Comparison of ENCODE assay signal across 27 cellular contexts in the genomic region with DNA sequence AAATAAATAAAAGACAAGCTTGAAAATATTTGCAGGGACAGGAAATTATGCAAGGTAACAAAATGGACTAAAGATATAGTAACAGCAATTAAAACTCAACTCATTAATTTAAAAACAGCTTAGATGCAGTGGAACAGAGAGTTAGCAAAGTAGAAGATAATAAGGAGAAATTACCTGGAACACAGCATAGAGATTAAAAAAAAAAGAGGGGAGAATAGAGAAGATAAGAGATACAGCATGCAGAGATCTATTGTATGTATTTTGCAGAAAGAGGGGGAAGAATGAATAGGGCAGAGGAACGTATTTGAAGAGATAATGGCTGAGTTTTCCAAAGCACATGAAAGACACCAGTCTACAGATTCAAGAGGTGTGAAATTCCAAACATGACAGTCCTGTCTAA. TPM values are rescaled to one million over a fixed set of nuclear protein-coding genes. Genes with fewer than 3 reads are reported as not detected.
A peak's percentile ranks its signal among the peaks of the same experiment; 100 is the strongest.
DNase-seq lines count a peak whose midpoint lies in the region; ATAC-seq, FAIRE-seq and TF ChIP-seq lines count a peak whose summit lies in the region.
"Had no signal": no experiment of that assay in that cellular context is flagged by ENCODE, and none has a peak within 500 bp of the region (broad histone marks: within the 10 kb centered on the region; RNA-seq: fewer than 3 reads in every experiment).

No MANE protein-coding gene starts in this region.

- no peaks in the 10 kb centered on the region for H3K9me1 ChIP-seq in K562 (ENCODE audit: control insufficient read depth, insufficient read depth, low read length)

- in situ Hi-C loops in K562 (cut with MboI), result no loop called here

- no peak overlapping the region for H2AK5ac ChIP-seq in mesendoderm (ENCODE audit: low read length)

- intact Hi-C loops in K562 (cut with micrococcal nuclease), result no loop called here

- no peak overlapping the region for H3K27ac Mint-ChIP-seq in endodermal cell
- H3K27ac Mint-ChIP-seq: CD14-positive monocyte; CD4-positive, alpha-beta memory T cell; CD8-positive, alpha-beta memory T cell had no signal

- WGBS in K562 (ENCODE audit: insufficient coverage, low coverage, missing lambda C conversion rate), result 0% methylated on average over 1 of the region's 1 CpG
- 23 to 36% methylated on average over 1 of the region's 1 CpG for WGBS in endodermal cell (ENCODE audit: insufficient coverage in 1 of 2, insufficient read length in 1 of 2), 2 experiments
- no CpG with 5 or more reads among the region's 1 CpG for WGBS in mesendoderm (ENCODE audit: extremely low coverage, insufficient coverage, low lambda C conversion rate)

- H3K79me2 ChIP-seq in K562 (ENCODE audit: control insufficient read depth, insufficient read depth, low read length) (no peaks in the 10 kb centered on the region), mesendoderm (ENCODE audit: control insufficient read depth, insufficient read depth, low read length) (no peaks in the 10 kb centered on the region)

- FAIRE-seq in K562 (lab: Jason Lieb, UNC), result no peak
- FAIRE-seq: A204.1, G401.6, GM12891, GM19239 had no signal

- no peak for ATAC-seq in K562
- no peak for ATAC-seq in HG03565 (IDR thresholded peaks at IDR 0.05; ENCODE audit: unreplicated experiment)

- no peak overlapping the region for H2AFZ ChIP-seq in K562 (ENCODE audit: low read depth, low read length)

- H3K4me3 Mint-ChIP-seq in endodermal cell, result no peak overlapping the region
- H3K4me3 Mint-ChIP-seq: CD4-positive, alpha-beta memory T cell; CD4-positive, CD25-positive, alpha-beta regulatory T cell had no signal

- H3K4ac ChIP-seq in mesendoderm (ENCODE audit: low read depth, low read length), result no peak overlapping the region

- H3K56ac ChIP-seq in mesendoderm (ENCODE audit: low read length), result no peak overlapping the region

- DNase-seq in K562 (ENCODE audit: extremely low read depth in 1 of 4, low spot score in 3 of 4) (no peak), endodermal cell (no peak), mesendoderm (peak; percentile 86), DMS79 (lab: John Stamatoyannopoulos, UW) (no peak), iPS-NIHi11 (ENCODE audit: low spot score) (no peak)
- DNase-seq: 8988T; ACHN; BE2C; C1 segment of cervical spinal cord; CD4-positive, alpha-beta memory T cell; CD4-positive, CD25-positive, alpha-beta regulatory T cell; CD8-positive, alpha-beta memory T cell; COR-L47; DMS 273 treated with DMSO at 0.1 percent for 48 hours; DMS153; DMS53; DMS79 treated with DMSO at 0.1 percent for 48 hours; GF-D8 had no signal

- peaks cover 38 to 56% of the 10 kb centered on the region in 2 experiments for H3K27me3 ChIP-seq in K562 (ENCODE audit: control insufficient read depth in 2 of 2, insufficient read depth in 2 of 2, low read length in 2 of 2)
- no peaks in the 10 kb centered on the region for H3K27me3 ChIP-seq in endodermal cell (ENCODE audit: control insufficient read depth, insufficient read depth, low read length, poor library complexity, severe bottlenecking)
- H3K27me3 ChIP-seq in mesendoderm (ENCODE audit: insufficient read depth, low read length, poor library complexity), result no peaks in the 10 kb centered on the region
- H3K27me3 ChIP-seq: BE2C had no signal

- POLR2A ChIA-PET in HEK293 (lab: Yijun Ruan, JAX) (no interaction called here), K562 (lab: Yijun Ruan, JAX) (interaction anchor here (0.6 to 1.3 kb wide), 2 partner anchors 16 to 81 kb away, joined by 3 to 4 read pairs; no protein-coding TSS in a partner anchor)

- H3K23ac ChIP-seq in mesendoderm (ENCODE audit: low read length), result no peak overlapping the region

- no peak overlapping the region for H2BK5ac ChIP-seq in mesendoderm (ENCODE audit: low read length)

- no peak for TF ChIP-seq POLR2A in K562 (conservative IDR thresholded peaks at IDR 0.05)

- H3K9me3 ChIP-seq in HEK293 (ENCODE audit: control insufficient read depth, insufficient read depth, low read depth, low read length) (no peaks in the 10 kb centered on the region), K562 (replicated peaks; ENCODE audit: control insufficient read depth, insufficient read depth, low read depth, low read length) (peaks cover 1% of the 10 kb centered on the region; the same call in 1 of the 2 replicates), endodermal cell (ENCODE audit: control insufficient read depth, low read length) (peaks cover 32% of the 10 kb centered on the region)
- H3K9me3 ChIP-seq: BE2C had no signal

- H3K9ac ChIP-seq in K562 (ENCODE audit: insufficient read depth in 1 of 2, low read depth in 2 of 2, low read length in 2 of 2), result no peak overlapping the region
- H3K9ac ChIP-seq in endodermal cell (ENCODE audit: extremely low read depth, low read length, poor library complexity, severe bottlenecking), result no peak overlapping the region
- no peak overlapping the region for H3K9ac ChIP-seq in mesendoderm (ENCODE audit: low read length)
- H3K9ac ChIP-seq: BLaER1 had no signal

- H3K36me3 ChIP-seq in HEK293 (ENCODE audit: control insufficient read depth in 2 of 2, insufficient read depth in 1 of 2, low read length in 2 of 2) (no peaks in the 10 kb centered on the region), K562 (ENCODE audit: control insufficient read depth, insufficient read depth, low read length) (no peaks in the 10 kb centered on the region), endodermal cell (ENCODE audit: control insufficient read depth, insufficient read depth, low read length) (no peaks in the 10 kb centered on the region), mesendoderm (ENCODE audit: control insufficient read depth, insufficient read depth, low read length) (no peaks in the 10 kb centered on the region)
- H3K36me3 ChIP-seq: BE2C, BLaER1 had no signal

- no peak overlapping the region for H3K4me3 ChIP-seq in HEK293 (ENCODE audit: low read depth, low read length)
- no peak overlapping the region for H3K4me3 ChIP-seq in K562
- H3K4me3 ChIP-seq in endodermal cell (ENCODE audit: low read length), result peak overlapping the region; percentile 60
- no peak overlapping the region for H3K4me3 ChIP-seq in mesendoderm (ENCODE audit: low read length)
- H3K4me3 ChIP-seq: BLaER1 had no signal

- H3K79me1 ChIP-seq in mesendoderm (ENCODE audit: low read length), result no peaks in the 10 kb centered on the region

- no peak for TF ChIP-seq CTCF in HEK293 (tag by site-specific recombination; IDR thresholded peaks at IDR 0.05)
- no peak for TF ChIP-seq CTCF in K562 (IDR thresholded peaks at IDR 0.05 in 2 of 3, conservative IDR thresholded peaks at IDR 0.05 in 1 of 3; ENCODE audit: insufficient read depth in 2 of 3, low read depth in 1 of 3, low read length in 3 of 3)
- TF ChIP-seq CTCF in endodermal cell (conservative IDR thresholded peaks at IDR 0.05), result no peak

- no peak overlapping the region for H4K5ac ChIP-seq in mesendoderm (ENCODE audit: low read length)

- H2BK15ac ChIP-seq in mesendoderm (replicated peaks; ENCODE audit: low read depth), result no peak overlapping the region

- peaks cover 29% of the 10 kb centered on the region for H3K9me3 Mint-ChIP-seq in endodermal cell

- no peak overlapping the region for H4K8ac ChIP-seq in mesendoderm (ENCODE audit: low read depth, low read length)

- peaks cover 21% of the 10 kb centered on the region for H3K4me1 Mint-ChIP-seq in endodermal cell
- H3K4me1 Mint-ChIP-seq: CD4-positive, alpha-beta memory T cell; CD4-positive, CD25-positive, alpha-beta regulatory T cell; CD8-positive, alpha-beta memory T cell had no signal

- H3K27ac ChIP-seq in HEK293 (ENCODE audit: extremely low read depth, low read depth, low read length) (no peak overlapping the region), K562 (ENCODE audit: extremely low read depth, low read depth, low read length) (no peak overlapping the region), endodermal cell (ENCODE audit: low read depth, low read length) (no peak overlapping the region), mesendoderm (ENCODE audit: low read depth, low read length) (no peak overlapping the region)
- H3K27ac ChIP-seq: BLaER1 had no signal

- no peak for TF ChIP-seq EP300 in K562 (IDR thresholded peaks at IDR 0.05; ENCODE audit: low read length)

- H3K27me3 Mint-ChIP-seq in endodermal cell (ENCODE audit: insufficient read depth), result peaks cover 17% of the 10 kb centered on the region

- CTCF ChIA-PET in HEK293 (lab: Yijun Ruan, JAX) (interaction anchor here (0.7 to 3.2 kb wide), 5 partner anchors 9 to 82 kb away, joined by 3 to 14 read pairs (median 10); a partner anchor contains a TSS), K562 (lab: Yijun Ruan, JAX; ENCODE audit: low intra/inter-chr PET ratio) (interaction anchor here (0.6 kb wide), 1 partner anchor 795 kb away, joined by 3 read pairs; no protein-coding TSS in a partner anchor)

- H2BK120ac ChIP-seq in mesendoderm (ENCODE audit: low read depth, low read length), result no peak overlapping the region

- H3K18ac ChIP-seq in mesendoderm (ENCODE audit: low read length), result no peak overlapping the region

- H3K36me3 Mint-ChIP-seq in endodermal cell (ENCODE audit: low read depth), result peaks cover 4% of the 10 kb centered on the region
- H3K36me3 Mint-ChIP-seq: CD4-positive, CD25-positive, alpha-beta regulatory T cell had no signal

- TF ChIP-seq RAD21 in K562 (CRISPR knock-in tag; conservative IDR thresholded peaks at IDR 0.05 in 1 of 2, IDR thresholded peaks at IDR 0.05 in 1 of 2), result no peak

- H4K20me1 ChIP-seq in K562 (replicated peaks; ENCODE audit: control insufficient read depth, insufficient read depth, low read length), result no peaks in the 10 kb centered on the region
- H4K20me1 ChIP-seq: BLaER1 had no signal

- H3K4me2 ChIP-seq in K562 (ENCODE audit: insufficient read depth, low read length) (no peak overlapping the region), mesendoderm (ENCODE audit: low read length) (no peak overlapping the region)
- H3K4me2 ChIP-seq: BLaER1 had no signal

- no peaks in the 10 kb centered on the region for H3K4me1 ChIP-seq in HEK293 (ENCODE audit: control insufficient read depth, insufficient read depth, low read length)
- no peaks in the 10 kb centered on the region; a peak in 1 of 5 replicates for H3K4me1 ChIP-seq in K562 (replicated peaks in 1 of 2; ENCODE audit: control insufficient read depth in 2 of 2, insufficient read depth in 2 of 2, low read length in 2 of 2)
- H3K4me1 ChIP-seq in endodermal cell (ENCODE audit: control insufficient read depth, insufficient read depth, low read length), result peaks cover 16% of the 10 kb centered on the region
- peaks cover 27% of the 10 kb centered on the region for H3K4me1 ChIP-seq in mesendoderm (ENCODE audit: control insufficient read depth, low read depth, low read length)

- no TSS peak for BruUV-seq in K562 (replicated peaks; lab: Mats Ljungman, UMichigan)

RNA-seq across cellular contexts. Expression of a gene that starts 8.4 kb away (rescaled TPM):
- 7.2 and 10.4 TPM in 2 replicates for total RNA-seq in K562 (2011; cell fraction: chromatin; rRNA removed; ENCODE audit: low replicate concordance)
- total RNA-seq in K562 (2011; cell fraction: nucleolus; rRNA removed), result 6.4 and 7.5 TPM in 2 replicates
- total RNA-seq in K562 (2011; cell fraction: nucleoplasm; rRNA removed), result 6.7 and 6.8 TPM in 2 replicates
- total RNA-seq in K562 (2014; rRNA removed) (0.24 and 2.2 TPM in 2 replicates), K562 (2014; rRNA removed; fragmentation: Illumina TruSeq; extraction: Trizol) (0.35 and 0.62 TPM in 2 replicates), K562 (2015; rRNA removed; fragmentation: Illumina TruSeq; extraction: Trizol) (0.38 and 0.72 TPM in 2 replicates), K562 (2021) (0.58 and 0.60 TPM in 2 replicates), endodermal cell (1 to 10 TPM; 1.8 to 5.9 TPM)
- polyA plus RNA-seq in K562 (2011; rRNA removed) (0.14 and 0.39 TPM in 2 replicates), K562 (2014; fragmentation: Illumina TruSeq; extraction: Trizol) (0.22 and 0.43 TPM in 2 replicates), K562 (2014; fragmentation: Nextera tagmentation; extraction: Ambion mirVana) (not detected), K562 (2014; rRNA removed) (0.15 and 0.23 TPM in 2 replicates)
- 0.27 and 0.52 TPM in 2 replicates for polyA plus RNA-seq in K562 (2011; cell fraction: cytosol; rRNA removed)
- 0.58 and 1.5 TPM in 2 replicates for polyA plus RNA-seq in K562 (2011; cell fraction: nucleus; rRNA removed)
- polyA plus RNA-seq in K562 (2012), result 0.35 and 0.65 TPM in 2 replicates
- 3.4 and 4.3 TPM in 2 replicates for polyA minus RNA-seq in K562 (2011; rRNA and poly(A)+ RNA removed)
- 1.1 TPM in 1 of 2 replicates, not detected in the other for polyA minus RNA-seq in K562 (2011; cell fraction: cytosol; rRNA and poly(A)+ RNA removed)
- polyA minus RNA-seq in K562 (2011; cell fraction: nucleus; rRNA and poly(A)+ RNA removed), result 7.7 and 7.9 TPM in 2 replicates
- polyA plus RNA-seq in endodermal cell (2013, experiment 1 of 2), result 11.1 TPM
- 13.9 TPM for polyA plus RNA-seq in endodermal cell (2013, experiment 2 of 2)
- polyA plus RNA-seq in mesendoderm (2013, experiment 1 of 2), result 10.3 TPM
- polyA plus RNA-seq in mesendoderm (2013, experiment 2 of 2), result 10.9 TPM

RNA-seq across cellular contexts. Expression of a gene that starts 28.7 kb away (rescaled TPM):
- total RNA-seq in K562 (2011; cell fraction: chromatin; rRNA removed; ENCODE audit: low replicate concordance), result not detected in 2 replicates
- total RNA-seq in K562 (2011; cell fraction: nucleolus; rRNA removed), result not detected in 2 replicates
- total RNA-seq in K562 (2011; cell fraction: nucleoplasm; rRNA removed), result not detected in 2 replicates
- total RNA-seq in K562 (2014; rRNA removed), result not detected in 2 replicates
- not detected in 2 replicates for total RNA-seq in K562 (2014; rRNA removed; fragmentation: Illumina TruSeq; extraction: Trizol)
- not detected in 2 replicates for total RNA-seq in K562 (2015; rRNA removed; fragmentation: Illumina TruSeq; extraction: Trizol)
- not detected in 2 replicates for total RNA-seq in K562 (2021)
- polyA plus RNA-seq in K562 (2011; rRNA removed), result not detected in 2 replicates
- not detected in 2 replicates for polyA plus RNA-seq in K562 (2011; cell fraction: cytosol; rRNA removed)
- polyA plus RNA-seq in K562 (2011; cell fraction: nucleus; rRNA removed), result not detected in 2 replicates
- not detected in 2 replicates for polyA plus RNA-seq in K562 (2012)
- polyA plus RNA-seq in K562 (2014; fragmentation: Illumina TruSeq; extraction: Trizol), result not detected in 2 replicates
- not detected for polyA plus RNA-seq in K562 (2014; fragmentation: Nextera tagmentation; extraction: Ambion mirVana)
- polyA plus RNA-seq in K562 (2014; rRNA removed), result not detected in 2 replicates
- polyA minus RNA-seq in K562 (2011; rRNA and poly(A)+ RNA removed), result not detected in 2 replicates
- not detected in 2 replicates for polyA minus RNA-seq in K562 (2011; cell fraction: cytosol; rRNA and poly(A)+ RNA removed)
- polyA minus RNA-seq in K562 (2011; cell fraction: nucleus; rRNA and poly(A)+ RNA removed), result not detected in 2 replicates
- under 1 TPM in 1 of 2 donors, not detected in 1; 0.20 TPM for total RNA-seq in endodermal cell
- 18.6 TPM for polyA plus RNA-seq in endodermal cell (2013, experiment 1 of 2)
- polyA plus RNA-seq in endodermal cell (2013, experiment 2 of 2), result 27.2 TPM
- 0.31 TPM for polyA plus RNA-seq in mesendoderm (2013, experiment 1 of 2)
- polyA plus RNA-seq in mesendoderm (2013, experiment 2 of 2), result 0.36 TPM
- total RNA-seq: CD4-positive, alpha-beta memory T cell; CD8-positive, alpha-beta memory T cell had no signal
- polyA plus RNA-seq: AG04450 had no signal
